ENCODE assay signal across 8 cellular contexts in genomic region chr4:71009796-71010588, GRCh38. TPM values are rescaled to one million over a fixed set of nuclear protein-coding genes. Genes with fewer than 3 reads are reported as not detected.
A peak's percentile ranks its signal among the peaks of the same experiment; 100 is the strongest.
DNase-seq lines count a peak whose midpoint lies in the region; TF ChIP-seq lines count a peak whose summit lies in the region.

No MANE protein-coding gene starts in this region.

- H4K20me1 ChIP-seq in smooth muscle cell (ENCODE audit: low read depth) = no peaks in the 10 kb centered on the region

- H3K9me3 Mint-ChIP-seq in activated CD4-positive, alpha-beta memory T cell treated with anti-CD3 and anti-CD28 coated beads, Interleukin-2, amount 10 ng/mL, durations not matched to agents 7 days and 5 days = peaks cover 14% of the 10 kb centered on the region

- H3K9ac ChIP-seq in smooth muscle cell (ENCODE audit: low read depth) = no peak overlapping the region

- CTCF ChIA-PET in activated CD4-positive, alpha-beta memory T cell treated with anti-CD3 and anti-CD28 coated beads, Interleukin-2, amount 10 ng/mL, durations not matched to agents 7 days and 5 days (lab: Charles Lee) = interaction anchor here (0.6 to 4.1 kb wide), 23 partner anchors 9 to 421 kb away, joined by 3 to 74 read pairs (median 4); partner anchors contain the start of genes DCK and MOB1B

- no peaks in the 10 kb centered on the region for H3K27me3 Mint-ChIP-seq in activated CD4-positive, alpha-beta memory T cell treated with anti-CD3 and anti-CD28 coated beads, Interleukin-2, amount 10 ng/mL, durations not matched to agents 7 days and 5 days

- TF ChIP-seq CTCF in GM20000 (IDR thresholded peaks at IDR 0.05; ENCODE audit: extremely low read depth, missing control alignments) (peak; percentile 27), LNCAP (IDR thresholded peaks at IDR 0.05) (peak; percentile 65), smooth muscle cell (IDR thresholded peaks at IDR 0.05; ENCODE audit: borderline replicate concordance, insufficient read depth, poor library complexity, severe bottlenecking) (peak; percentile 75)

- H3K36me3 ChIP-seq in smooth muscle cell (ENCODE audit: low read depth) = no peaks in the 10 kb centered on the region

- no peak overlapping the region for H2AFZ ChIP-seq in smooth muscle cell (ENCODE audit: low read depth)

- peaks cover 41% of the 10 kb centered on the region for H3K4me1 Mint-ChIP-seq in activated CD4-positive, alpha-beta memory T cell treated with anti-CD3 and anti-CD28 coated beads, Interleukin-2, amount 10 ng/mL, durations not matched to agents 7 days and 5 days

- no peaks in the 10 kb centered on the region for H3F3A ChIP-seq in smooth muscle cell (ENCODE audit: low read depth)

- no peak overlapping the region for H3K4me3 ChIP-seq in smooth muscle cell

- H3K79me2 ChIP-seq in smooth muscle cell (ENCODE audit: low read depth) = no peaks in the 10 kb centered on the region

- H3K9me3 ChIP-seq in smooth muscle cell (replicated peaks; ENCODE audit: low read depth) = no peaks in the 10 kb centered on the region

- H3K4me1 ChIP-seq in smooth muscle cell (ENCODE audit: low read depth) = no peaks in the 10 kb centered on the region

- H3K4me2 ChIP-seq in smooth muscle cell = no peak overlapping the region

- POLR2A ChIA-PET in activated CD4-positive, alpha-beta memory T cell treated with anti-CD3 and anti-CD28 coated beads, Interleukin-2, amount 10 ng/mL, durations not matched to agents 7 days and 5 days (lab: Charles Lee) = interaction anchor here (0.7 to 2.5 kb wide), 6 partner anchors 13 to 172 kb away, joined by 3 to 9 read pairs (median 6); partner anchors contain the start of gene DCK

- no peak overlapping the region for H3K27ac ChIP-seq in smooth muscle cell (ENCODE audit: low read depth)

- H3K27me3 ChIP-seq in smooth muscle cell (ENCODE audit: low read depth) = no peaks in the 10 kb centered on the region

- H3K36me3 Mint-ChIP-seq in activated CD4-positive, alpha-beta memory T cell treated with anti-CD3 and anti-CD28 coated beads, Interleukin-2, amount 10 ng/mL, durations not matched to agents 7 days and 5 days (ENCODE audit: low read depth) = peaks cover 56% of the 10 kb centered on the region

- peak overlapping the region; percentile 44 for H3K27ac Mint-ChIP-seq in activated CD4-positive, alpha-beta memory T cell treated with anti-CD3 and anti-CD28 coated beads, Interleukin-2, amount 10 ng/mL, durations not matched to agents 7 days and 5 days

- 9% methylated on average over 3 of the region's 3 CpGs for WGBS in smooth muscle cell (ENCODE audit: low lambda C conversion rate)

- DNase-seq in NCI-H1436 (lab: John Stamatoyannopoulos, UW) = peak; percentile 10
- DNase-seq in NCI-H1436 treated with DMSO at 0.1 percent for 48 hours (lab: John Stamatoyannopoulos, UW) = no peak
- peak; percentile 55 for DNase-seq in GM20000 (ENCODE audit: low spot score)
- DNase-seq in activated CD4-positive, alpha-beta memory T cell treated with anti-CD3 and anti-CD28 coated beads, Interleukin-2, amount 10 ng/mL, durations not matched to agents 7 days and 5 days = no peak
- DNase-seq in glomerular visceral epithelial cell (ENCODE audit: extremely low spot score) = peak; percentile 52
- DNase-seq in smooth muscle cell (lab: John Stamatoyannopoulos, UW; ENCODE audit: unreplicated experiment) = no peak
- DNase-seq in middle frontal gyrus (ENCODE audit: extremely low spot score, low spot score) = no peak

- no peak overlapping the region for H3K4me3 Mint-ChIP-seq in activated CD4-positive, alpha-beta memory T cell treated with anti-CD3 and anti-CD28 coated beads, Interleukin-2, amount 10 ng/mL, durations not matched to agents 7 days and 5 days

RNA-seq across cellular contexts. Expression of gene DCK, which starts 16.5 kb away (rescaled TPM):
- total RNA-seq in activated CD4-positive, alpha-beta memory T cell treated with anti-CD3 and anti-CD28 coated beads, Interleukin-2, amount 10 ng/mL, durations not matched to agents 7 days and 5 days = 10 to 100 TPM; 79.0 to 85.1 TPM
- total RNA-seq in smooth muscle cell = 28.7 and 28.9 TPM in 2 replicates
- polyA plus RNA-seq in smooth muscle cell = 13.6 and 18.8 TPM in 2 replicates

Comparison
In these comparisons a context has a peak if more than half of its experiments do, and no peak if none do; other contexts are left out.
1. DNase-seq: peak in NCI-H1436 (single experiment), GM20000 (single experiment) and glomerular visceral epithelial cell (single experiment); none in NCI-H1436 treated with DMSO at 0.1 percent for 48 hours (single experiment), activated CD4-positive, alpha-beta memory T cell treated with anti-CD3 and anti-CD28 coated beads, Interleukin-2, amount 10 ng/mL, durations not matched to agents 7 days and 5 days (single experiment), smooth muscle cell (single experiment) and middle frontal gyrus (single experiment).
2. Peak in every context shown above with its lines, with median percentiles within 50 percentile points of each other: CTCF ChIP-seq.